ENCODE assay signal across 22 cellular contexts in the genomic region with DNA sequence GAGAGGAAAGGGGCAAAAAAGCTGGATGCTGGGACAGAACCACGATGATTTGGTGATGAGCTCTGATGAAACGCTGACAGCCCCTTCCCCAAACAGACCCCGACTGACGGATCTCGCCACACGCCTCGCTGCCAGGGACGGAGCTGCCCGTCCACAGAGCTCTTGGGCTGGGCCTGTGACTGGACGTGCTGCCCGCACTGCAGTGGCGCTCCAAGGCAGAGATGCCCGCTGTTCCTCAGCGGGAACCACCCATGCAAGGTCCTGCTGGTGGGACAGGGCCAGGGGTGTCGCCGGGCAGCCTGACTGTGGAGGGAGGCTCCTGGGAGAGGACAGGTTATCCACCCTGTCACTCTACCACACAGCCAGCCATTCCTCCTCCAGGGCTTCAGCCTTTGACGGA.
DNase-seq lines count a peak whose midpoint lies in the region; ATAC-seq and TF ChIP-seq lines count a peak whose summit lies in the region.
"Had no signal": no experiment of that assay in that cellular context is flagged by ENCODE, and none has a peak within 500 bp of the region (broad histone marks: within the 10 kb centered on the region; RNA-seq: fewer than 3 reads in every experiment).

No MANE protein-coding gene starts in this region.

- no peak overlapping the region for H2BK15ac ChIP-seq in neuronal stem cell (ENCODE audit: low read length)

- no peak overlapping the region for H2BK5ac ChIP-seq in neuronal stem cell (ENCODE audit: low read length)

- H3K79me1 ChIP-seq in neuronal stem cell (ENCODE audit: low read depth, low read length) = peaks cover 6% of the 10 kb centered on the region

- peak overlapping the region; percentile 32 for H3K14ac ChIP-seq in neuronal stem cell (ENCODE audit: low read length)

- peak overlapping the region; percentile 63 for H3K27ac ChIP-seq in RWPE1
- no peak overlapping the region for H3K27ac ChIP-seq in neuronal stem cell (replicated peaks; ENCODE audit: low read length)
- H3K27ac ChIP-seq: A549; BLaER1 treated with 17β-estradiol and CSF1 and Interleukin-3, amounts not matched to agents 10 nM and 100 nM had no signal

- DNase-seq in Caco-2 (no peak), RWPE1 (ENCODE audit: low spot score) (no peak), neuronal stem cell (ENCODE audit: low spot score) (no peak), NCI-H1048 (lab: John Stamatoyannopoulos, UW) (no peak)
- DNase-seq in activated naive CD4-positive, alpha-beta T cell treated with anti-CD3 and anti-CD28 coated beads, Interleukin-2, amount 50 U/mL, for 72 hours (ENCODE audit: low spot score in 2 of 2) = no peak
- DNase-seq: 8988T; ACHN; AML-193; BE2C; Calu3; CD4-positive, alpha-beta T cell; CD8-positive, alpha-beta memory T cell; DMS53; DMS79 treated with DMSO at 0.1 percent for 48 hours; GF-D8; GOT3; H7; HCEC 1CT had no signal

- H2AFZ ChIP-seq in neuronal stem cell (ENCODE audit: low read length) = no peak overlapping the region

- WGBS in neuronal stem cell (ENCODE audit: extremely low coverage in 2 of 2, insufficient read length in 2 of 2, insufficient replicate concordance in 1 of 2), 2 donors = no CpG with 5 or more reads among the region's 17 CpGs

- no peak overlapping the region for H2BK120ac ChIP-seq in neuronal stem cell (ENCODE audit: low read depth, low read length)

- H3K36me3 Mint-ChIP-seq in Caco-2 (ENCODE audit: insufficient read depth, unreplicated experiment) = peaks cover 78% of the 10 kb centered on the region
- no peaks in the 10 kb centered on the region for H3K36me3 Mint-ChIP-seq in activated naive CD4-positive, alpha-beta T cell treated with anti-CD3 and anti-CD28 coated beads, Interleukin-2, amount 50 U/mL, for 72 hours
- H3K36me3 Mint-ChIP-seq: CD8-positive, alpha-beta memory T cell had no signal

- H3K18ac ChIP-seq in neuronal stem cell (ENCODE audit: low read length) = peak overlapping the region; percentile 18

- peak overlapping the region; percentile 16 for H3K23ac ChIP-seq in neuronal stem cell (ENCODE audit: low read depth, low read length, poor library complexity)

- TF ChIP-seq CTCF in Caco-2 (IDR thresholded peaks at IDR 0.05; ENCODE audit: insufficient read depth in 1 of 2, low read depth in 1 of 2, low read length in 1 of 2, severe bottlenecking in 1 of 2, unreplicated experiment in 1 of 2) (no peak), RWPE1 (conservative IDR thresholded peaks at IDR 0.05; ENCODE audit: low read depth) (no peak)

- H3K27ac Mint-ChIP-seq in Caco-2 (ENCODE audit: unreplicated experiment) = peak overlapping the region; percentile 67
- no peak overlapping the region for H3K27ac Mint-ChIP-seq in activated naive CD4-positive, alpha-beta T cell treated with anti-CD3 and anti-CD28 coated beads, Interleukin-2, amount 50 U/mL, for 72 hours
- H3K27ac Mint-ChIP-seq: CD14-positive monocyte; CD4-positive, alpha-beta T cell; CD8-positive, alpha-beta memory T cell had no signal

- H3K27me3 ChIP-seq in Caco-2 (replicated peaks; ENCODE audit: control insufficient read depth, insufficient read depth, low read length) = no peaks in the 10 kb centered on the region
- no peaks in the 10 kb centered on the region for H3K27me3 ChIP-seq in neuronal stem cell (ENCODE audit: control insufficient read depth in 3 of 3, insufficient read depth in 3 of 3, low read depth in 1 of 3, low read length in 3 of 3)
- H3K27me3 ChIP-seq: BE2C; BLaER1 treated with 17β-estradiol and CSF1 and Interleukin-3, amounts not matched to agents 10 nM and 100 nM had no signal

- no peaks in the 10 kb centered on the region for H3K9me3 Mint-ChIP-seq in Caco-2 (ENCODE audit: unreplicated experiment)
- H3K9me3 Mint-ChIP-seq in activated naive CD4-positive, alpha-beta T cell treated with anti-CD3 and anti-CD28 coated beads, Interleukin-2, amount 50 U/mL, for 72 hours = no peaks in the 10 kb centered on the region
- H3K9me3 Mint-ChIP-seq: CD4-positive, alpha-beta T cell; CD8-positive, alpha-beta memory T cell had no signal

- intact Hi-C loops in Caco-2 (cut with micrococcal nuclease; ENCODE audit: unreplicated experiment) = no loop called here

- no TSS peak for BruUV-seq in Caco-2 (replicated peaks; lab: Mats Ljungman, UMichigan)

- no peak overlapping the region for H3K4me2 ChIP-seq in neuronal stem cell (ENCODE audit: insufficient read depth, low read length, poor library complexity, severe bottlenecking)
- H3K4me2 ChIP-seq: A549 had no signal

- peak overlapping the region; percentile 24 for H3K9ac ChIP-seq in neuronal stem cell (ENCODE audit: low read depth, low read length, poor library complexity)

- ATAC-seq in activated naive CD4-positive, alpha-beta T cell treated with anti-CD3 and anti-CD28 coated beads, Interleukin-2, amount 50 U/mL, for 72 hours = no peak
- no peak for ATAC-seq in GM21717 (IDR thresholded peaks at IDR 0.05; ENCODE audit: unreplicated experiment)
- ATAC-seq: A549 had no signal

- no peak overlapping the region for H2BK12ac ChIP-seq in neuronal stem cell (ENCODE audit: low read length)

- H3K4me3 Mint-ChIP-seq in Caco-2 (ENCODE audit: unreplicated experiment) = no peak overlapping the region
- H3K4me3 Mint-ChIP-seq: CD14-positive monocyte; CD4-positive, alpha-beta T cell; CD8-positive, alpha-beta memory T cell had no signal

- H2AK5ac ChIP-seq in neuronal stem cell (ENCODE audit: low read depth, low read length) = no peak overlapping the region

- H3K4me3 ChIP-seq in Caco-2 (ENCODE audit: low read depth, low read length) (no peak overlapping the region), neuronal stem cell (ENCODE audit: low read length in 2 of 2) (no peak overlapping the region)
- H3K4me3 ChIP-seq: A549; BLaER1 treated with 17β-estradiol and CSF1 and Interleukin-3, amounts not matched to agents 10 nM and 100 nM had no signal

- H4K8ac ChIP-seq in neuronal stem cell (ENCODE audit: low read depth, low read length) = no peak overlapping the region

- POLR2A ChIA-PET in Caco-2 (lab: Charles Lee) (no interaction called here), RWPE1 (lab: Yijun Ruan, JAX; ENCODE audit: low non-redundant PET) (no interaction called here)

- peaks cover 7% of the 10 kb centered on the region for H3K4me1 Mint-ChIP-seq in Caco-2 (ENCODE audit: low read depth, unreplicated experiment)
- H3K4me1 Mint-ChIP-seq: CD14-positive monocyte; CD8-positive, alpha-beta memory T cell had no signal

- H4K91ac ChIP-seq in neuronal stem cell (ENCODE audit: low read depth, low read length, poor library complexity) = no peak overlapping the region

- no peak overlapping the region for H3K4ac ChIP-seq in neuronal stem cell (ENCODE audit: low read length)

- CTCF ChIA-PET in Caco-2 (lab: Charles Lee) (interaction anchor here (0.7 kb wide), 1 partner anchor 645 kb away, joined by 3 read pairs; no protein-coding TSS in a partner anchor), RWPE1 (lab: Yijun Ruan, JAX) (interaction anchor here (0.5 to 2.0 kb wide), 6 partner anchors 11 to 619 kb away, joined by 3 to 6 read pairs (median 3); no protein-coding TSS in a partner anchor)

- H3K9me3 ChIP-seq in Caco-2 (no peaks in the 10 kb centered on the region), neuronal stem cell (replicated peaks in 1 of 2; ENCODE audit: control insufficient read depth in 2 of 2, insufficient read depth in 1 of 2, low read depth in 1 of 2, low read length in 2 of 2) (no peaks in the 10 kb centered on the region)
- H3K9me3 ChIP-seq: A549; BE2C; BLaER1 treated with 17β-estradiol and CSF1 and Interleukin-3, amounts not matched to agents 10 nM and 100 nM had no signal

- no peaks in the 10 kb centered on the region for H3K27me3 Mint-ChIP-seq in Caco-2 (ENCODE audit: insufficient read depth, unreplicated experiment)
- H3K27me3 Mint-ChIP-seq: CD4-positive, alpha-beta T cell; CD8-positive, alpha-beta memory T cell had no signal

- no peaks in the 10 kb centered on the region for H3K4me1 ChIP-seq in Caco-2
- H3K4me1 ChIP-seq in neuronal stem cell (ENCODE audit: control insufficient read depth in 2 of 2, insufficient read depth in 1 of 2, low read depth in 1 of 2, low read length in 2 of 2) = peaks cover 0 to 9% of the 10 kb centered on the region in 2 donors
- H3K4me1 ChIP-seq: A549, BE2C had no signal

- H3K36me3 ChIP-seq in Caco-2 (ENCODE audit: control insufficient read depth, insufficient read depth, low read length) (no peaks in the 10 kb centered on the region), neuronal stem cell (replicated peaks in 1 of 2; ENCODE audit: control insufficient read depth in 2 of 2, insufficient read depth in 2 of 2, low read length in 2 of 2) (peaks cover 12 to 79% of the 10 kb centered on the region in 2 donors)
